In the genomic region with DNA sequence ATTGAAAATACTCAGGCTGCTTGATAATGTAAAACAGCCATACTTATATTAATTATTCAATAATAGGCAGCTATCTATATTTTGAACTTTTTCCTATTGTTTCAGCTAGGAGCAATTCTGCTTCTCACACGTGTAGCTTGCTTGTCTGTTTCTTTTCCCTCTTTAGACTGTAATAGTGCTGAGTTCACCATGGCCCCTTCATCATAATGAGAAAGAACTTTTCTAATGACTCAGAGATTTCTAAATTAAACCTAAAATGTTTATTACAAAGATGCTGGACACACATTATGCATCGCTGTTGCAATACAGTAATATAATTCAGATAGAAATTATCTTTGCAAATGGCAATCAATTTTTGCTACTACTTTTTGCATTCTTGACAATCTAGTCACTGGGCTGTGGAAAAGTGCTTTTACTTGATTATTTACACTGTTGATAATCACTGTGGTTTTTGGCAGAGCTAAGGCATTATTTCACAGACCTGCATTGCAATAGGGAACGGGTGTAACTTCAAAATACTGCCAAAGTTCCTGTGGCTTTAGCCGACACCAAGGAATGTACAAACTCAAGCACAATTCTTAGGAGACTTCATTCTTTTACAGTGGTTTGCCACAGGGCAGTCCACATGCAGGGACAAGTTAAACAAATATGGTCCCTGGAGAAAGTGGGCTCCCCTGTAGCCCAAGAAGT, we compare ENCODE assay signal across 11 cellular contexts.
A peak's percentile ranks its signal among the peaks of the same experiment; 100 is the strongest.
DNase-seq lines count a peak whose midpoint lies in the region; ATAC-seq and FAIRE-seq lines count a peak whose summit lies in the region.
"Had no signal": no experiment of that assay in that cellular context is flagged by ENCODE, and none has a peak within 500 bp of the region (broad histone marks: within the 10 kb centered on the region; RNA-seq: fewer than 3 reads in every experiment).

No MANE protein-coding gene starts in this region.

- intact Hi-C loops in Right ventricle myocardium inferior (cut with DNase I): no loop called here
- intact Hi-C loops in cardiac septum (cut with DNase I): no loop called here

- DNase-seq in Right ventricle myocardium inferior (ENCODE audit: missing footprints): no peak
- DNase-seq in cardiac septum (ENCODE audit: low spot score): no peak
- peak; percentile 14 for DNase-seq in dermis blood vessel endothelial cell
- DNase-seq in lung microvascular endothelial cell (ENCODE audit: low read depth in 2 of 2): peak; percentile 60 to 68
- DNase-seq in frontal cortex (ENCODE audit: low spot score in 2 of 2): no peak
- no peak for DNase-seq in SKM-1 (lab: John Stamatoyannopoulos, UW; ENCODE audit: unreplicated experiment)
- no peak for DNase-seq in NCI-H1092 treated with DMSO at 0.1 percent for 48 hours (lab: John Stamatoyannopoulos, UW)
- DNase-seq: NCI-H1105 treated with DMSO at 0.1 percent for 48 hours; stimulated activated naive CD4-positive, alpha-beta T cell had no signal

- FAIRE-seq in frontal cortex (lab: Jason Lieb, UNC): no peak
- FAIRE-seq: islet of Langerhans had no signal

- ATAC-seq in Right ventricle myocardium inferior: peak; percentile 89
- no peak for ATAC-seq in GM21367 (IDR thresholded peaks at IDR 0.05; ENCODE audit: unreplicated experiment)

Comparison
In these comparisons a context has a peak if more than half of its experiments do, and no peak if none do; other contexts are left out.
1. DNase-seq: peak in dermis blood vessel endothelial cell (single experiment) and lung microvascular endothelial cell (2 of 2); none in Right ventricle myocardium inferior (single experiment), cardiac septum (single experiment), frontal cortex (0 of 2), SKM-1 (single experiment) and NCI-H1092 treated with DMSO at 0.1 percent for 48 hours (single experiment).